In the genomic region with DNA sequence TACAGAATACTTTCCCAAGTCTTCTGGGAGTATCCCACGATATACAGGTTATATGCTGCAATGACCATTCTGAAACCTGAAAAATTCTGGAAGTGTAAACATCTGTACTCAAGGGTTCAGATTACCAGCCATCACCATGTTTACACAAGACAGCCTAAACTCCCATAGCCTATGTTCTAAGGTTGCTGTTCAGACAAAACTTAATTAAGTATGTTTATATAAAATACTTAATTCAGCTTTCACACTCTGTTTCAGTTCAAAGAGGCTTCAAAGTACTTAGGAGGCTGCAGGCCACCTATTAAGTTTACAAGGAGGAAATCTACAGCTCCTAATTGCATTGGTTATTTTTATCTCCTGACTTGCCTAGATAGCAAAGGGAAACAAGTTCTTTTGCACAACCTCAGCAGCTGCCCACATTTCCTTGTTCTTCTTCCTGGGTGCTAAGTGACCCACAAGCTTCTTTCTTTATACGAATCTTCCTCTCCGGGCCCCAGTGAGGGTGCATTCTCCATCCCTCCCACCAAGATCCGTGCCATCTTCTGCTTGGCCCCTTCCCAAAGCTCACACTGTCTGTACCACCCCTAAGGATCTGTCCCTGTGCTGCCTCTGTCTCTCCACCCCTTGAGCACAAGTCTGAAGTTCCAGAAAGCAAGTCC, we compare ENCODE assay signal across 8 cellular contexts. TPM values are rescaled to one million over a fixed set of nuclear protein-coding genes. Genes with fewer than 3 reads are reported as not detected.
DNase-seq lines count a peak whose midpoint lies in the region; ATAC-seq and TF ChIP-seq lines count a peak whose summit lies in the region.

No MANE protein-coding gene starts in this region.

- TF ChIP-seq CTCF in SU-DHL-6 (IDR thresholded peaks at IDR 0.05; ENCODE audit: insufficient read depth, low read length, poor library complexity, severe bottlenecking) (no peak), hepatocyte (IDR thresholded peaks at IDR 0.05; ENCODE audit: poor library complexity) (no peak), GM13977 (IDR thresholded peaks at IDR 0.05; ENCODE audit: extremely low read depth, insufficient read depth, missing control alignments) (no peak)

- peaks cover 24% of the 10 kb centered on the region for H3K4me1 ChIP-seq in hepatocyte (ENCODE audit: insufficient read depth)

- no peaks in the 10 kb centered on the region for H3K9me3 Mint-ChIP-seq in activated T-cell treated with anti-CD3 and anti-CD28 coated beads, Interleukin-2, amount 50 U/mL, for 72 hours
- no peaks in the 10 kb centered on the region for H3K9me3 Mint-ChIP-seq in stimulated activated naive CD8-positive, alpha-beta T cell treated with anti-CD3 and anti-CD28 coated beads, Interleukin-15, amount 100 ng/mL, for 72 hours

- no peaks in the 10 kb centered on the region for H3K36me3 ChIP-seq in SU-DHL-6 (ENCODE audit: low read length)
- H3K36me3 ChIP-seq in hepatocyte (replicated peaks; ENCODE audit: insufficient read depth, low read depth) = no peaks in the 10 kb centered on the region

- in situ Hi-C loops in GM13977 (cut with MboI; ENCODE audit: low pct_unique_long_range_greater_than_20kb, low sequenced_read_pairs, unreplicated experiment) = no loop called here

- H3K36me3 Mint-ChIP-seq in activated T-cell treated with anti-CD3 and anti-CD28 coated beads, Interleukin-2, amount 50 U/mL, for 72 hours (ENCODE audit: insufficient read depth in 2 of 2) = peaks cover 4% of the 10 kb centered on the region in 2 donors

- DNase-seq in activated T-cell treated with anti-CD3 and anti-CD28 coated beads, Interleukin-2, amount 50 U/mL, for 72 hours = no peak
- DNase-seq in activated T-cell treated with anti-CD3 and anti-CD28 coated beads, Interleukin-2, amount 50 U/mL, for 1 hour = no peak
- no peak for DNase-seq in hepatocyte (ENCODE audit: low spot score)
- no peak for DNase-seq in stimulated activated naive CD8-positive, alpha-beta T cell treated with anti-CD3 and anti-CD28 coated beads, Interleukin-15, amount 100 ng/mL, for 72 hours
- no peak for DNase-seq in NOMO-1 treated with DMSO at 0.1 percent for 48 hours (lab: John Stamatoyannopoulos, UW; ENCODE audit: unreplicated experiment)
- no peak for DNase-seq in GM13977 (ENCODE audit: low spot score)
- no peak for DNase-seq in epidermal melanocyte (ENCODE audit: insufficient read length, low spot score)

- peaks cover 16% of the 10 kb centered on the region; the same call in 1 of the 2 replicates for H3F3A ChIP-seq in SU-DHL-6 (ENCODE audit: insufficient read depth)

- H3K9me2 ChIP-seq in SU-DHL-6 (replicated peaks; ENCODE audit: insufficient read depth, low read length) = no peaks in the 10 kb centered on the region
- no peaks in the 10 kb centered on the region for H3K9me2 ChIP-seq in hepatocyte (replicated peaks; ENCODE audit: insufficient read depth)

- H2AFZ ChIP-seq in SU-DHL-6 (ENCODE audit: low read depth, low read length, severe bottlenecking) (no peak overlapping the region), hepatocyte (no peak overlapping the region)

- H3K9ac ChIP-seq in SU-DHL-6 (ENCODE audit: low read length) = peak overlapping the region; percentile 98; the same call in 1 of the 2 replicates

- no peaks in the 10 kb centered on the region for H3K27me3 Mint-ChIP-seq in activated T-cell treated with anti-CD3 and anti-CD28 coated beads, Interleukin-2, amount 50 U/mL, for 72 hours (ENCODE audit: low read depth)
- H3K27me3 Mint-ChIP-seq in stimulated activated naive CD8-positive, alpha-beta T cell treated with anti-CD3 and anti-CD28 coated beads, Interleukin-15, amount 100 ng/mL, for 72 hours = no peaks in the 10 kb centered on the region

- H3K9me3 ChIP-seq in SU-DHL-6 (ENCODE audit: insufficient read depth, low read length) (no peaks in the 10 kb centered on the region), hepatocyte (ENCODE audit: low read depth) (no peaks in the 10 kb centered on the region)

- WGBS in hepatocyte (ENCODE audit: low lambda C conversion rate, missing lambda C conversion rate) = 51% methylated on average over 4 of the region's 4 CpGs

- H3K79me2 ChIP-seq in SU-DHL-6 (ENCODE audit: insufficient read depth, low read length) (peaks cover 56% of the 10 kb centered on the region), hepatocyte (peaks cover 75% of the 10 kb centered on the region)

- H3K4me2 ChIP-seq in SU-DHL-6 (ENCODE audit: low read depth, low read length, poor library complexity, severe bottlenecking) = peak overlapping the region; percentile 71
- H3K4me2 ChIP-seq in hepatocyte = peak overlapping the region; percentile 90

- no peak for ATAC-seq in activated T-cell treated with anti-CD3 and anti-CD28 coated beads, Interleukin-2, amount 50 U/mL, for 72 hours (replicated peaks in 1 of 2)
- ATAC-seq in stimulated activated naive CD8-positive, alpha-beta T cell treated with anti-CD3 and anti-CD28 coated beads, Interleukin-15, amount 100 ng/mL, for 72 hours = no peak

- H3K27ac ChIP-seq in SU-DHL-6 (ENCODE audit: low read depth, low read length) = no peak overlapping the region
- peak overlapping the region; percentile 98 for H3K27ac ChIP-seq in hepatocyte

- H4K20me1 ChIP-seq in SU-DHL-6 (ENCODE audit: low read depth, low read length) (peaks cover 8% of the 10 kb centered on the region; the same call in 1 of the 2 replicates), hepatocyte (ENCODE audit: insufficient read depth, poor library complexity, severe bottlenecking) (peaks cover 49% of the 10 kb centered on the region)

- H3K27me3 ChIP-seq in SU-DHL-6 (ENCODE audit: low read length) (no peaks in the 10 kb centered on the region), hepatocyte (no peaks in the 10 kb centered on the region)

- no peak overlapping the region for H3K4me3 ChIP-seq in SU-DHL-6 (ENCODE audit: insufficient read depth, low read length, poor library complexity, severe bottlenecking)
- H3K4me3 ChIP-seq in hepatocyte = no peak overlapping the region

- peak overlapping the region; percentile 94 for H3K27ac Mint-ChIP-seq in activated T-cell treated with anti-CD3 and anti-CD28 coated beads, Interleukin-2, amount 50 U/mL, for 72 hours
- H3K27ac Mint-ChIP-seq in stimulated activated naive CD8-positive, alpha-beta T cell treated with anti-CD3 and anti-CD28 coated beads, Interleukin-15, amount 100 ng/mL, for 72 hours = no peak overlapping the region

- H3K4me1 Mint-ChIP-seq in activated T-cell treated with anti-CD3 and anti-CD28 coated beads, Interleukin-2, amount 50 U/mL, for 72 hours (ENCODE audit: low read depth) = peaks cover 56% of the 10 kb centered on the region
- H3K4me1 Mint-ChIP-seq in stimulated activated naive CD8-positive, alpha-beta T cell treated with anti-CD3 and anti-CD28 coated beads, Interleukin-15, amount 100 ng/mL, for 72 hours = peaks cover 64% of the 10 kb centered on the region

- H3K4me3 Mint-ChIP-seq in activated T-cell treated with anti-CD3 and anti-CD28 coated beads, Interleukin-2, amount 50 U/mL, for 72 hours = peak overlapping the region; percentile 94 to 96
- H3K4me3 Mint-ChIP-seq in stimulated activated naive CD8-positive, alpha-beta T cell treated with anti-CD3 and anti-CD28 coated beads, Interleukin-15, amount 100 ng/mL, for 72 hours = peak overlapping the region; percentile 98

RNA-seq across cellular contexts. Expression of a gene that starts 2.0 kb away (rescaled TPM):
- 100 to 1,000 TPM; 136 to 140 TPM for total RNA-seq in activated T-cell treated with anti-CD3 and anti-CD28 coated beads, Interleukin-2, amount 50 U/mL, for 72 hours
- 56.3 and 87.1 TPM in 2 replicates for total RNA-seq in hepatocyte
- 84.9 and 88.4 TPM in 2 replicates for polyA plus RNA-seq in hepatocyte

RNA-seq across cellular contexts. Expression of a gene that starts 2.2 kb away (rescaled TPM):
- 10 to 100 TPM; 21.0 to 22.0 TPM for total RNA-seq in activated T-cell treated with anti-CD3 and anti-CD28 coated beads, Interleukin-2, amount 50 U/mL, for 72 hours
- 14.8 and 15.5 TPM in 2 replicates for total RNA-seq in hepatocyte
- 31.4 and 49.7 TPM in 2 replicates for polyA plus RNA-seq in hepatocyte

RNA-seq across cellular contexts. Expression of a gene that starts 43.3 kb away (rescaled TPM):
- 10 to 100 TPM in 1 of 2 donors, 1 to 10 TPM in 1; 8.8 to 12.0 TPM for total RNA-seq in activated T-cell treated with anti-CD3 and anti-CD28 coated beads, Interleukin-2, amount 50 U/mL, for 72 hours
- 13.8 and 17.4 TPM in 2 replicates for total RNA-seq in hepatocyte
- polyA plus RNA-seq in hepatocyte = 20.7 and 21.1 TPM in 2 replicates

RNA-seq across cellular contexts. Expression of a gene that starts 56.7 kb away (rescaled TPM):
- 10 to 100 TPM; 11.8 to 13.9 TPM for total RNA-seq in activated T-cell treated with anti-CD3 and anti-CD28 coated beads, Interleukin-2, amount 50 U/mL, for 72 hours
- 13.1 and 15.5 TPM in 2 replicates for total RNA-seq in hepatocyte
- 82.6 and 103 TPM in 2 replicates for polyA plus RNA-seq in hepatocyte
